2 cellular contexts compared by ENCODE assay signal in genomic region chr10:31822150-31822549, GRCh38.
TF ChIP-seq lines count a peak whose summit lies in the region.

No MANE protein-coding gene starts in this region.

TF ChIP-seq in IMR-90, 13 proteins besides CTCF, POLR2A, EP300 and RAD21:
- TF ChIP-seq RCOR1 (IDR thresholded peaks at IDR 0.05; ENCODE audit: insufficient replicate concordance, low read length) (no peak), BHLHE40 (IDR thresholded peaks at IDR 0.05; ENCODE audit: low read depth, low read length) (no peak), USF2 (IDR thresholded peaks at IDR 0.05; ENCODE audit: low read depth, low read length) (no peak), MXI1 (IDR thresholded peaks at IDR 0.05; ENCODE audit: borderline replicate concordance, low read depth, low read length) (no peak), RFX5 (IDR thresholded peaks at IDR 0.05; ENCODE audit: low read depth, low read length) (no peak), NFE2L2 (IDR thresholded peaks at IDR 0.05; ENCODE audit: low read depth, low read length) (no peak), SMC3 (IDR thresholded peaks at IDR 0.05; ENCODE audit: low read depth, low read length) (no peak), MAFK (IDR thresholded peaks at IDR 0.05; ENCODE audit: low read depth, low read length) (no peak), CHD1 (IDR thresholded peaks at IDR 0.05; ENCODE audit: low read depth, low read length) (no peak), ELK1 (IDR thresholded peaks at IDR 0.05; ENCODE audit: borderline replicate concordance, low read depth, low read length) (no peak), MAZ (IDR thresholded peaks at IDR 0.05; ENCODE audit: borderline replicate concordance, low read depth, low read length) (no peak), CEBPB (IDR thresholded peaks at IDR 0.05; ENCODE audit: low read depth, low read length) (no peak), FOS (IDR thresholded peaks at IDR 0.05; ENCODE audit: low read depth, low read length) (no peak)

TF ChIP-seq in neural cell, 6 proteins besides CTCF, POLR2A, EP300 and RAD21:
- TF ChIP-seq POLR2AphosphoS5 (IDR thresholded peaks at IDR 0.05) (peak; percentile 18), REST (IDR thresholded peaks at IDR 0.05; ENCODE audit: borderline replicate concordance) (no peak)
